Comparison of ENCODE assay signal across 18 cellular contexts in genomic region chr19:22517496-22518411, GRCh38.
DNase-seq lines count a peak whose midpoint lies in the region; ATAC-seq, FAIRE-seq and TF ChIP-seq lines count a peak whose summit lies in the region.
"Had no signal": no experiment of that assay in that cellular context is flagged by ENCODE, and none has a peak within 500 bp of the region (broad histone marks: within the 10 kb centered on the region; RNA-seq: fewer than 3 reads in every experiment).

No MANE protein-coding gene starts in this region.

- TF ChIP-seq CTCF in pancreas (IDR thresholded peaks at IDR 0.05) (no peak), thoracic aorta (IDR thresholded peaks at IDR 0.05) (no peak), tibial artery (IDR thresholded peaks at IDR 0.05) (no peak)

- no peak for FAIRE-seq in pancreas (lab: Jason Lieb, UNC)
- FAIRE-seq: A549, GM12892, H1 had no signal

- H3K4me1 ChIP-seq in pancreas (no peaks in the 10 kb centered on the region), thoracic aorta (ENCODE audit: control insufficient read depth in 1 of 2, low read depth in 2 of 2) (no peaks in the 10 kb centered on the region), tibial artery (no peaks in the 10 kb centered on the region)
- H3K4me1 ChIP-seq: A549, BE2C, Caco-2 had no signal

- intact Hi-C loops in pancreas (cut with DNase I) = no loop called here
- intact Hi-C loops in tibial artery (cut with DNase I; ENCODE audit: low total_unique reads) = no loop called here

- no peaks in the 10 kb centered on the region for H3K27me3 ChIP-seq in H7 (ENCODE audit: control insufficient read depth, insufficient read depth, low read length)
- H3K27me3 ChIP-seq in pancreas = no peaks in the 10 kb centered on the region
- no peaks in the 10 kb centered on the region for H3K27me3 ChIP-seq in thoracic aorta (replicated peaks; ENCODE audit: insufficient read depth)
- H3K27me3 ChIP-seq in tibial artery = no peaks in the 10 kb centered on the region
- H3K27me3 ChIP-seq: BE2C had no signal

- H3K27ac ChIP-seq in caudate nucleus (ENCODE audit: low read depth, low read length) (peak overlapping the region; percentile 36), pancreas (no peak overlapping the region), thoracic aorta (no peak overlapping the region), tibial artery (no peak overlapping the region)
- H3K27ac ChIP-seq: A549 had no signal

- no peaks in the 10 kb centered on the region for H3K9me3 ChIP-seq in pancreas
- H3K9me3 ChIP-seq in thoracic aorta = peaks cover 5% of the 10 kb centered on the region
- peaks cover 0 to 15% (median 12%) of the 10 kb centered on the region in 3 donors for H3K9me3 ChIP-seq in tibial artery
- H3K9me3 ChIP-seq: Caco-2 had no signal

- no peak overlapping the region for H3K4me3 ChIP-seq in H7 (ENCODE audit: insufficient read depth, low read depth, low read length)
- H3K4me3 ChIP-seq in pancreas = peak overlapping the region in 1 of 4 donors; percentile 22
- peak overlapping the region; percentile 49 for H3K4me3 ChIP-seq in thoracic aorta
- H3K4me3 ChIP-seq in tibial artery = no peak overlapping the region
- H3K4me3 ChIP-seq: A549 had no signal

- peak; percentile 38 for DNase-seq in H7
- peak in 2 of 61 donors; percentile 6 to 64 for DNase-seq in caudate nucleus (lab: John Stamatoyannopoulos, UW)
- DNase-seq in pancreas = peak in 1 of 6 donors; percentile 41
- DNase-seq in thoracic aorta (ENCODE audit: low spot score) = no peak
- no peak for DNase-seq in ecto neural progenitor cell (ENCODE audit: low spot score)
- no peak for DNase-seq in tibial artery
- no peak for DNase-seq in NCI-H2171 treated with DMSO at 0.1 percent for 48 hours (lab: John Stamatoyannopoulos, UW)
- DNase-seq in cerebellar nuclear complex (lab: John Stamatoyannopoulos, UW) = no peak
- DNase-seq: BE2C; Caco-2; CD8-positive, alpha-beta memory T cell; DND-41; GDM1; HCEC 1CT; HFFc6 had no signal

- peak in 3 of 4 donors; percentile 14 to 56 (median 33) for ATAC-seq in pancreas
- ATAC-seq in thoracic aorta (ENCODE audit: insufficient number of reproducible peaks, low FRiP score, low read depth) = no peak
- ATAC-seq: A549 had no signal

- 64 to 69% methylated on average over 77 to 79 of the region's 79 CpGs for WGBS in pancreas, 2 donors

- H3K36me3 ChIP-seq in H7 (replicated peaks; ENCODE audit: control insufficient read depth, insufficient read depth, low read length) = no peaks in the 10 kb centered on the region
- H3K36me3 ChIP-seq in pancreas = no peaks in the 10 kb centered on the region
- no peaks in the 10 kb centered on the region for H3K36me3 ChIP-seq in thoracic aorta
- peaks cover 0 to 19% (median 0%) of the 10 kb centered on the region in 3 donors for H3K36me3 ChIP-seq in tibial artery
- H3K36me3 ChIP-seq: BE2C had no signal
